In genomic region chrX:34631826-34632225, GRCh38 we compare ENCODE assay signal across 28 cellular contexts. TPM values are rescaled to one million over a fixed set of nuclear protein-coding genes. Genes with fewer than 3 reads are reported as not detected.
A peak's percentile ranks its signal among the peaks of the same experiment; 100 is the strongest.
DNase-seq lines count a peak whose midpoint lies in the region; ATAC-seq and TF ChIP-seq lines count a peak whose summit lies in the region.
"Had no signal": no experiment of that assay in that cellular context is flagged by ENCODE, and none has a peak within 500 bp of the region (broad histone marks: within the 10 kb centered on the region; RNA-seq: fewer than 3 reads in every experiment).

No MANE protein-coding gene starts in this region.

- no peak overlapping the region for H3K4me3 Mint-ChIP-seq in nephron
- H3K4me3 Mint-ChIP-seq in activated naive CD8-positive, alpha-beta T cell treated with anti-CD3 and anti-CD28 coated beads, Interleukin-2, amount 50 U/mL, for 24 hours: no peak overlapping the region
- H3K4me3 Mint-ChIP-seq: activated CD8-positive, alpha-beta memory T cell treated with anti-CD3 and anti-CD28 coated beads, Interleukin-2, amount 10 ng/mL, durations not matched to agents 7 days and 5 days; activated naive CD4-positive, alpha-beta T cell treated with anti-CD3 and anti-CD28 coated beads, Interleukin-2, amount 10 ng/mL, durations not matched to agents 7 days and 5 days; activated T-helper 1 cell treated with anti-CD3 and anti-CD28 coated beads, Interleukin-12 subunit alpha, Interleukin-12 subunit beta, Interleukin-2, Interleukin-4 antibody, amounts not matched to agents 30 ng/mL and 10 ng/mL and 1 ng/mL, durations not matched to agents 14 hours and 24 hours and 36 hours; CD4-positive, CD25-positive, alpha-beta regulatory T cell; naive B cell; stimulated activated effector memory CD8-positive, alpha-beta T cell treated with anti-CD3 and anti-CD28 coated beads, Interleukin-12 subunit alpha, Interleukin-12 subunit beta, amount 100 ng/mL, for 72 hours had no signal

- H3K4me3 ChIP-seq in astrocyte of the cerebellum (ENCODE audit: low read depth, low read length): no peak overlapping the region
- H3K4me3 ChIP-seq in fibroblast of lung (replicated peaks in 1 of 4; ENCODE audit: control extremely low read depth in 1 of 4, insufficient read depth in 1 of 4, low read depth in 3 of 4, low read length in 4 of 4): no peak overlapping the region
- H3K4me3 ChIP-seq: heart right ventricle, K562, smooth muscle cell had no signal

- no peak overlapping the region for H3K4me2 ChIP-seq in fibroblast of lung (ENCODE audit: extremely low read depth, insufficient read depth, low read length)
- H3K4me2 ChIP-seq: smooth muscle cell had no signal

- H3K36me3 ChIP-seq in fibroblast of lung (ENCODE audit: control insufficient read depth, insufficient read depth, low read length): no peaks in the 10 kb centered on the region

- peaks cover 68% of the 10 kb centered on the region for H3K4me1 Mint-ChIP-seq in nephron
- no peaks in the 10 kb centered on the region for H3K4me1 Mint-ChIP-seq in activated naive CD8-positive, alpha-beta T cell treated with anti-CD3 and anti-CD28 coated beads, Interleukin-2, amount 50 U/mL, for 24 hours
- H3K4me1 Mint-ChIP-seq: activated CD8-positive, alpha-beta memory T cell treated with anti-CD3 and anti-CD28 coated beads, Interleukin-2, amount 10 ng/mL, durations not matched to agents 7 days and 5 days; activated naive CD4-positive, alpha-beta T cell treated with anti-CD3 and anti-CD28 coated beads, Interleukin-2, amount 10 ng/mL, durations not matched to agents 7 days and 5 days; CD4-positive, CD25-positive, alpha-beta regulatory T cell; naive B cell; stimulated activated effector memory CD8-positive, alpha-beta T cell treated with anti-CD3 and anti-CD28 coated beads, Interleukin-12 subunit alpha, Interleukin-12 subunit beta, amount 100 ng/mL, for 72 hours had no signal

- no peak overlapping the region for H3K9ac ChIP-seq in fibroblast of lung (ENCODE audit: insufficient read depth, low read length)

- no peaks in the 10 kb centered on the region for H3K27me3 ChIP-seq in fibroblast of lung (ENCODE audit: control insufficient read depth, insufficient read depth, low read length)

- in situ Hi-C loops in astrocyte of the cerebellum (cut with HindIII; ENCODE audit: low sequenced_read_pairs): no loop called here

- no peaks in the 10 kb centered on the region for H3K79me2 ChIP-seq in fibroblast of lung (ENCODE audit: control insufficient read depth, insufficient read depth, low read length)

- ATAC-seq in activated naive CD8-positive, alpha-beta T cell treated with anti-CD3 and anti-CD28 coated beads, Interleukin-2, amount 50 U/mL, for 24 hours: no peak
- no peak for ATAC-seq in GM19023 (IDR thresholded peaks at IDR 0.05; ENCODE audit: unreplicated experiment)
- ATAC-seq: activated CD8-positive, alpha-beta memory T cell treated with anti-CD3 and anti-CD28 coated beads, Interleukin-2, amount 10 ng/mL, durations not matched to agents 7 days and 5 days; esophagus mucosa; K562; left cardiac atrium; stimulated activated effector memory CD8-positive, alpha-beta T cell treated with anti-CD3 and anti-CD28 coated beads, Interleukin-12 subunit alpha, Interleukin-12 subunit beta, amount 100 ng/mL, for 72 hours had no signal

- DNase-seq in H4 (ENCODE audit: low spot score) (peak; percentile 11), astrocyte of the cerebellum (ENCODE audit: low read depth) (peak; percentile 77), fibroblast of lung (ENCODE audit: low read depth in 2 of 2) (peak; percentile 44 to 79), posterior vena cava (ENCODE audit: low spot score) (no peak)
- DNase-seq in activated naive CD8-positive, alpha-beta T cell treated with anti-CD3 and anti-CD28 coated beads, Interleukin-2, amount 50 U/mL, for 24 hours: no peak
- DNase-seq: activated CD4-positive, alpha-beta T cell treated with anti-CD3 and anti-CD28 coated beads, Interleukin-2, amount 50 U/mL, for 1 hour; activated CD8-positive, alpha-beta memory T cell treated with anti-CD3 and anti-CD28 coated beads, Interleukin-2, amount 10 ng/mL, durations not matched to agents 7 days and 5 days; activated naive CD4-positive, alpha-beta T cell treated with anti-CD3 and anti-CD28 coated beads, Interleukin-2, amount 10 ng/mL, durations not matched to agents 7 days and 5 days; anterior cingulate cortex; CD4-positive, CD25-positive, alpha-beta regulatory T cell; cerebellar nuclear complex; effector memory CD4-positive, alpha-beta T cell; EL; heart right ventricle; left cardiac atrium; mesendoderm; naive B cell; NCI-H1436; NCI-H774; nucleus accumbens had no signal

- no peaks in the 10 kb centered on the region for H3K9me3 Mint-ChIP-seq in nephron
- no peaks in the 10 kb centered on the region for H3K9me3 Mint-ChIP-seq in activated naive CD8-positive, alpha-beta T cell treated with anti-CD3 and anti-CD28 coated beads, Interleukin-2, amount 50 U/mL, for 24 hours
- H3K9me3 Mint-ChIP-seq: activated naive CD4-positive, alpha-beta T cell treated with anti-CD3 and anti-CD28 coated beads, Interleukin-2, amount 10 ng/mL, durations not matched to agents 7 days and 5 days; activated T-helper 1 cell treated with anti-CD3 and anti-CD28 coated beads, Interleukin-12 subunit alpha, Interleukin-12 subunit beta, Interleukin-2, Interleukin-4 antibody, amounts not matched to agents 30 ng/mL and 10 ng/mL and 1 ng/mL, durations not matched to agents 14 hours and 24 hours and 36 hours had no signal

- no peaks in the 10 kb centered on the region for H3K4me1 ChIP-seq in fibroblast of lung (ENCODE audit: control insufficient read depth, extremely low read depth, insufficient read depth, low read length)

- H3K27ac ChIP-seq in fibroblast of lung (ENCODE audit: insufficient read depth, low read length): no peak overlapping the region
- H3K27ac ChIP-seq: VCaP had no signal

- TF ChIP-seq CTCF in astrocyte of the cerebellum (IDR thresholded peaks at IDR 0.05; ENCODE audit: low read depth, low read length, missing control alignments) (no peak), fibroblast of lung (conservative IDR thresholded peaks at IDR 0.05 in 1 of 2, IDR thresholded peaks at IDR 0.05 in 1 of 2; ENCODE audit: low read depth in 1 of 2, low read length in 2 of 2) (no peak), nephron (IDR thresholded peaks at IDR 0.05; ENCODE audit: unreplicated experiment in 3 of 3) (no peak)

- no peaks in the 10 kb centered on the region for H3K27me3 Mint-ChIP-seq in nephron (ENCODE audit: low read depth)
- H3K27me3 Mint-ChIP-seq in activated naive CD8-positive, alpha-beta T cell treated with anti-CD3 and anti-CD28 coated beads, Interleukin-2, amount 50 U/mL, for 24 hours: no peaks in the 10 kb centered on the region
- H3K27me3 Mint-ChIP-seq: activated CD8-positive, alpha-beta memory T cell treated with anti-CD3 and anti-CD28 coated beads, Interleukin-2, amount 10 ng/mL, durations not matched to agents 7 days and 5 days; activated naive CD4-positive, alpha-beta T cell treated with anti-CD3 and anti-CD28 coated beads, Interleukin-2, amount 10 ng/mL, durations not matched to agents 7 days and 5 days; CD4-positive, CD25-positive, alpha-beta regulatory T cell; naive B cell had no signal

- no peaks in the 10 kb centered on the region for H4K20me1 ChIP-seq in fibroblast of lung (ENCODE audit: control insufficient read depth, extremely low read depth, insufficient read depth, low read length)

- peaks cover 3% of the 10 kb centered on the region for H3K36me3 Mint-ChIP-seq in nephron (ENCODE audit: low read depth)
- H3K36me3 Mint-ChIP-seq in activated naive CD8-positive, alpha-beta T cell treated with anti-CD3 and anti-CD28 coated beads, Interleukin-2, amount 50 U/mL, for 24 hours (ENCODE audit: low read depth): no peaks in the 10 kb centered on the region
- H3K36me3 Mint-ChIP-seq: activated CD8-positive, alpha-beta memory T cell treated with anti-CD3 and anti-CD28 coated beads, Interleukin-2, amount 10 ng/mL, durations not matched to agents 7 days and 5 days; activated naive CD4-positive, alpha-beta T cell treated with anti-CD3 and anti-CD28 coated beads, Interleukin-2, amount 10 ng/mL, durations not matched to agents 7 days and 5 days; CD4-positive, CD25-positive, alpha-beta regulatory T cell; naive B cell; stimulated activated effector memory CD8-positive, alpha-beta T cell treated with anti-CD3 and anti-CD28 coated beads, Interleukin-12 subunit alpha, Interleukin-12 subunit beta, amount 100 ng/mL, for 72 hours had no signal

- intact Hi-C loops in posterior vena cava (cut with DNase I): no loop called here

- H3K9me3 ChIP-seq in fibroblast of lung (ENCODE audit: control insufficient read depth, insufficient read depth, low read depth, low read length): no peaks in the 10 kb centered on the region
- H3K9me3 ChIP-seq: heart right ventricle had no signal

- H2AFZ ChIP-seq in fibroblast of lung (ENCODE audit: low read length): no peak overlapping the region

- peak overlapping the region; percentile 50 to 89 (median 61) for H3K27ac Mint-ChIP-seq in nephron
- H3K27ac Mint-ChIP-seq in activated naive CD8-positive, alpha-beta T cell treated with anti-CD3 and anti-CD28 coated beads, Interleukin-2, amount 50 U/mL, for 24 hours: no peak overlapping the region
- H3K27ac Mint-ChIP-seq: activated CD8-positive, alpha-beta memory T cell treated with anti-CD3 and anti-CD28 coated beads, Interleukin-2, amount 10 ng/mL, durations not matched to agents 7 days and 5 days; activated naive CD4-positive, alpha-beta T cell treated with anti-CD3 and anti-CD28 coated beads, Interleukin-2, amount 10 ng/mL, durations not matched to agents 7 days and 5 days; activated T-helper 1 cell treated with anti-CD3 and anti-CD28 coated beads, Interleukin-12 subunit alpha, Interleukin-12 subunit beta, Interleukin-2, Interleukin-4 antibody, amounts not matched to agents 30 ng/mL and 10 ng/mL and 1 ng/mL, durations not matched to agents 14 hours and 24 hours and 36 hours; CD4-positive, CD25-positive, alpha-beta regulatory T cell; naive B cell; stimulated activated effector memory CD8-positive, alpha-beta T cell treated with anti-CD3 and anti-CD28 coated beads, Interleukin-12 subunit alpha, Interleukin-12 subunit beta, amount 100 ng/mL, for 72 hours had no signal

RNA-seq across cellular contexts. Expression of gene TMEM47, which starts 25.3 kb away (rescaled TPM):
- 28.3 and 37.8 TPM in 2 replicates for total RNA-seq in H4 (2014; rRNA removed; shearing (Covaris generic))
- 62.4 and 128 TPM in 2 replicates for total RNA-seq in fibroblast of lung
- polyA plus RNA-seq in fibroblast of lung: 83.7 and 240 TPM in 2 replicates
- 46.4 and 135 TPM in 2 replicates for polyA plus RNA-seq in fibroblast of lung (2012)
- polyA minus RNA-seq in fibroblast of lung (ENCODE audit: low replicate concordance): 12.9 and 43.4 TPM in 2 replicates
- 100 to 1,000 TPM; 139 to 305 TPM for total RNA-seq in posterior vena cava
- total RNA-seq: activated CD8-positive, alpha-beta memory T cell treated with anti-CD3 and anti-CD28 coated beads, Interleukin-2, amount 10 ng/mL, durations not matched to agents 7 days and 5 days; activated T-helper 1 cell treated with anti-CD3 and anti-CD28 coated beads, Interleukin-12 subunit alpha, Interleukin-12 subunit beta, Interleukin-2, Interleukin-4 antibody, amounts not matched to agents 30 ng/mL and 10 ng/mL and 1 ng/mL, durations not matched to agents 14 hours and 24 hours and 36 hours; CD4-positive, CD25-positive, alpha-beta regulatory T cell had no signal
- polyA plus RNA-seq: CD4-positive, CD25-positive, alpha-beta regulatory T cell had no signal

Comparison
In these comparisons a context has a peak if more than half of its experiments do, and no peak if none do; other contexts are left out.
1. DNase-seq: peak in H4 (single experiment), astrocyte of the cerebellum (single experiment) and fibroblast of lung (2 of 2); none in activated naive CD8-positive, alpha-beta T cell treated with anti-CD3 and anti-CD28 coated beads, Interleukin-2, amount 50 U/mL, for 24 hours (single experiment) and posterior vena cava (single experiment).